ENCODE assay signal across 17 cellular contexts in the genomic region with DNA sequence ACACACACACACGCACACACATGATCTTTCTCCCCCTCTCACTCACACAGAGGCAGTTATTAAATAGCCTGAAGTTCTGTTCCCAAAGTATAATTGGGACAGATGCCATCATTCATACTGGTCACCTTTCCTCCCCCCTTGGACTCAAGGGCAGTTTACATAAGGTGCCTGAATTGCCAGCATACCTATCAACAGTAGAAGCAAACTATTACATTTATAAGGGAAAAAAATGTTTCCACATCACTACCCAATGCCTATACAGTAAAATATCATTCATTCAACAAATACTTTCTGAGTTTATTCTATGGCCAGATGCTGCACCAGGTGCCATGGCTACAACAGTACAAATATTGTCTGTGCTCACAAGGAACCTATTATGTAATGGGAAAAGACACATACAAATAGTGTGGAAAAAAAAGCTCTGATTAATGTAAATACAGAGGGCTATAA. TPM values are rescaled to one million over a fixed set of nuclear protein-coding genes. Genes with fewer than 3 reads are reported as not detected.
A peak's percentile ranks its signal among the peaks of the same experiment; 100 is the strongest.
DNase-seq lines count a peak whose midpoint lies in the region; ATAC-seq and TF ChIP-seq lines count a peak whose summit lies in the region.
"Had no signal": no experiment of that assay in that cellular context is flagged by ENCODE, and none has a peak within 500 bp of the region (broad histone marks: within the 10 kb centered on the region; RNA-seq: fewer than 3 reads in every experiment).

No MANE protein-coding gene starts in this region.

- peak in 2 of 3 donors; percentile 36 to 37 for TF ChIP-seq POLR2A in body of pancreas (IDR thresholded peaks at IDR 0.05)

- H3K4me1 ChIP-seq in body of pancreas, result peaks cover 40% of the 10 kb centered on the region
- peaks cover 26 to 33% of the 10 kb centered on the region in 2 donors for H3K4me1 ChIP-seq in mucosa of rectum (ENCODE audit: control insufficient read depth in 2 of 2, insufficient read depth in 2 of 2, low read length in 2 of 2)
- H3K4me1 ChIP-seq: heart left ventricle had no signal

- H3K27ac ChIP-seq in 22Rv1 (peak overlapping the region; percentile 98), body of pancreas (peak overlapping the region; percentile 72 to 92 (median 92)), mucosa of rectum (ENCODE audit: low read depth in 2 of 2, low read length in 2 of 2) (peak overlapping the region; percentile 49 to 80)
- H3K27ac ChIP-seq: heart left ventricle had no signal

- H3K9ac ChIP-seq in mucosa of rectum (ENCODE audit: low read depth in 1 of 2, low read length in 2 of 2), result peak overlapping the region in 1 of 2 donors; percentile 6

- no peak overlapping the region for H3K4me3 ChIP-seq in body of pancreas
- no peak overlapping the region for H3K4me3 ChIP-seq in mucosa of rectum (ENCODE audit: low read length in 2 of 2)
- H3K4me3 ChIP-seq: heart left ventricle, Peyer's patch had no signal

- 10 to 16% methylated on average over 1 of the region's 1 CpG for WGBS in body of pancreas, 2 donors

- no peaks in the 10 kb centered on the region for H3K36me3 ChIP-seq in body of pancreas (replicated peaks in 1 of 2; ENCODE audit: insufficient read depth in 1 of 2, low read depth in 2 of 2)
- H3K36me3 ChIP-seq in mucosa of rectum (ENCODE audit: control insufficient read depth in 2 of 2, insufficient read depth in 2 of 2, low read length in 2 of 2), result peaks cover 5 to 6% of the 10 kb centered on the region in 2 donors

- H3K27me3 ChIP-seq in body of pancreas, result no peaks in the 10 kb centered on the region
- no peaks in the 10 kb centered on the region for H3K27me3 ChIP-seq in mucosa of rectum (ENCODE audit: control insufficient read depth in 2 of 2, insufficient read depth in 2 of 2, low read length in 2 of 2)
- H3K27me3 ChIP-seq: heart left ventricle, Peyer's patch had no signal

- H3K9me3 ChIP-seq in body of pancreas (no peaks in the 10 kb centered on the region), mucosa of rectum (ENCODE audit: control insufficient read depth in 2 of 2, low read length in 2 of 2) (no peaks in the 10 kb centered on the region)
- H3K9me3 ChIP-seq: heart left ventricle, Peyer's patch had no signal

- peak; percentile 91 for ATAC-seq in body of pancreas
- no peak for ATAC-seq in HG03354 (IDR thresholded peaks at IDR 0.05; ENCODE audit: poor library complexity, severe bottlenecking, unreplicated experiment)
- ATAC-seq in stimulated activated naive CD8-positive, alpha-beta T cell treated with anti-CD3 and anti-CD28 coated beads, Interleukin-15, Interleukin-2, amounts not matched to agents 100 U/mL and 50 U/mL, for 24 hours, result no peak
- no peak for ATAC-seq in GM19035 (IDR thresholded peaks at IDR 0.05; ENCODE audit: unreplicated experiment)
- ATAC-seq: heart left ventricle had no signal

- intact Hi-C loops in body of pancreas (cut with DNase I), result no loop called here

- peak; percentile 75 for DNase-seq in NCI-H146 (lab: John Stamatoyannopoulos, UW)
- DNase-seq in body of pancreas, result peak; percentile 52 to 79 (median 70)
- DNase-seq in activated CD4-positive, alpha-beta T cell treated with anti-CD3 and anti-CD28 coated beads, Interleukin-2, amount 50 U/mL, for 4 hours, result no peak
- no peak for DNase-seq in stimulated activated naive CD8-positive, alpha-beta T cell treated with anti-CD3 and anti-CD28 coated beads, Interleukin-15, Interleukin-2, amounts not matched to agents 100 U/mL and 50 U/mL, for 24 hours
- DNase-seq: activated CD4-positive, alpha-beta T cell treated with anti-CD3 and anti-CD28 coated beads, Interleukin-2, amount 50 U/mL, for 48 hours; activated T-cell treated with anti-CD3 and anti-CD28 coated beads, Interleukin-2, amount 50 U/mL, for 24 hours; CD4-positive, CD25-positive, alpha-beta regulatory T cell; heart left ventricle; NCI-H2107; NCI-H526 treated with DMSO at 0.1 percent for 48 hours; SW 1271 had no signal

- TF ChIP-seq CTCF in 22Rv1 (IDR thresholded peaks at IDR 0.05) (no peak), body of pancreas (IDR thresholded peaks at IDR 0.05) (no peak)

RNA-seq across cellular contexts. Expression of a gene that starts 6.3 kb away (rescaled TPM):
- total RNA-seq in body of pancreas, result not detected
- total RNA-seq: astrocyte; CD4-positive, CD25-positive, alpha-beta regulatory T cell; heart left ventricle; Peyer's patch had no signal

RNA-seq across cellular contexts. Expression of a gene that starts 6.4 kb away (rescaled TPM):
- total RNA-seq in body of pancreas, result 10 to 100 TPM; 69.2 to 72.4 TPM

RNA-seq across cellular contexts. Expression of a gene that starts 19.1 kb away (rescaled TPM):
- total RNA-seq in body of pancreas, result 10 to 100 TPM; 50.4 to 65.1 TPM

RNA-seq across cellular contexts. Expression of a gene that starts 24.5 kb away (rescaled TPM):
- total RNA-seq in body of pancreas, result under 1 TPM in 1 of 2 donors, not detected in 1; 0.26 TPM
- total RNA-seq: CD4-positive, CD25-positive, alpha-beta regulatory T cell had no signal

RNA-seq across cellular contexts. Expression of a gene that starts 28.3 kb away (rescaled TPM):
- total RNA-seq in body of pancreas, result 10 to 100 TPM; 41.2 to 51.6 TPM

Comparison
In these comparisons a context has a peak if more than half of its experiments do, and no peak if none do; other contexts are left out.
1. DNase-seq: peak in NCI-H146 (single experiment) and body of pancreas (4 of 4); none in activated CD4-positive, alpha-beta T cell treated with anti-CD3 and anti-CD28 coated beads, Interleukin-2, amount 50 U/mL, for 4 hours (0 of 2) and stimulated activated naive CD8-positive, alpha-beta T cell treated with anti-CD3 and anti-CD28 coated beads, Interleukin-15, Interleukin-2, amounts not matched to agents 100 U/mL and 50 U/mL, for 24 hours (single experiment).
2. Peak in every context shown above with its lines, with median percentiles within 50 percentile points of each other: H3K27ac ChIP-seq.